In the genomic region with DNA sequence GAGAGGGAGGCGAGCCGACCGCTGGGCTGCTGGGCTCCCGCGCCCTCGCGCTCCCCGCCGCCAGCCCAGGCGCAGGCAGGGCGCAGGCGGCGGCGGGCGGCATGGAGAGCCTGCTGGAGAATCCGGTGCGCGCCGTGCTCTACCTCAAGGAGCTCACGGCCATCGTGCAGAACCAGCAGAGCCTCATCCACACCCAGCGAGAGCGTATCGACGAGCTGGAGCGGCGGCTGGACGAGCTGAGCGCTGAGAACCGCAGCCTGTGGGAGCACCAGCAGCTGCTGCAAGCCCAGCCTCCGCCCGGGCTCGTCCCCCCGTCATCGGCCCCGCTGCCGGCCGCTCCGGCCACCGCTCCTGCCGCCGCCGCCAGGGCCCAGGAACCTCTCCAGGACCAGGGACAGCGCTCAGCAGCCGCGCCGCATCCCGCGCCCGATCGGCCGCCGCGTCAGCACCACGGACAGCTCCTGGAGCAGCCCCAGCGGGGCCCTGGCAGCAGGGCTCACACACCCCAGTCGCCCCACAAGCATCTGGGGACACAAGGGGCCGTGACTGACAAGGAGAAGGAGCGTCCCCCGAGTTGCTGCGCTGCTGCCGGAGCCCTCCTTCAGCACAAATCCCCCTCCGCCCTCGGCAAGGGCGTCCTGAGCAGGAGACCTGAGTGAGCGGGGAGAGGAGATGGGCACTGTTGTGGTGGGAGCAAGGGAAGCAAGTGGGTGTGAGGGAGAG, we compare ENCODE assay signal across 1 cellular context.
TF ChIP-seq lines count a peak whose summit lies in the region.

No MANE protein-coding gene starts in this region.

TF ChIP-seq in HepG2, 621 proteins besides CTCF, POLR2A, EP300 and RAD21 (continued from another document):
- TF ChIP-seq, protein P1, sequence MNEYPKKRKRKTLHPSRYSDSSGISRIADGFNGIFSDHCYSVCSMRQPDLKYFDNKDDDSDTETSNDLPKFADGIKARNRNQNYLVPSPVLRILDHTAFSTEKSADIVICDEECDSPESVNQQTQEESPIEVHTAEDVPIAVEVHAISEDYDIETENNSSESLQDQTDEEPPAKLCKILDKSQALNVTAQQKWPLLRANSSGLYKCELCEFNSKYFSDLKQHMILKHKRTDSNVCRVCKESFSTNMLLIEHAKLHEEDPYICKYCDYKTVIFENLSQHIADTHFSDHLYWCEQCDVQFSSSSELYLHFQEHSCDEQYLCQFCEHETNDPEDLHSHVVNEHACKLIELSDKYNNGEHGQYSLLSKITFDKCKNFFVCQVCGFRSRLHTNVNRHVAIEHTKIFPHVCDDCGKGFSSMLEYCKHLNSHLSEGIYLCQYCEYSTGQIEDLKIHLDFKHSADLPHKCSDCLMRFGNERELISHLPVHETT (CRISPR knock-in tag; conservative IDR thresholded peaks at IDR 0.05) = peak; percentile 74; the same call in 1 of the 2 replicates
- peak; percentile 88 for TF ChIP-seq ZNF331 (CRISPR knock-in tag; IDR thresholded peaks at IDR 0.05)
- TF ChIP-seq, protein P2, sequence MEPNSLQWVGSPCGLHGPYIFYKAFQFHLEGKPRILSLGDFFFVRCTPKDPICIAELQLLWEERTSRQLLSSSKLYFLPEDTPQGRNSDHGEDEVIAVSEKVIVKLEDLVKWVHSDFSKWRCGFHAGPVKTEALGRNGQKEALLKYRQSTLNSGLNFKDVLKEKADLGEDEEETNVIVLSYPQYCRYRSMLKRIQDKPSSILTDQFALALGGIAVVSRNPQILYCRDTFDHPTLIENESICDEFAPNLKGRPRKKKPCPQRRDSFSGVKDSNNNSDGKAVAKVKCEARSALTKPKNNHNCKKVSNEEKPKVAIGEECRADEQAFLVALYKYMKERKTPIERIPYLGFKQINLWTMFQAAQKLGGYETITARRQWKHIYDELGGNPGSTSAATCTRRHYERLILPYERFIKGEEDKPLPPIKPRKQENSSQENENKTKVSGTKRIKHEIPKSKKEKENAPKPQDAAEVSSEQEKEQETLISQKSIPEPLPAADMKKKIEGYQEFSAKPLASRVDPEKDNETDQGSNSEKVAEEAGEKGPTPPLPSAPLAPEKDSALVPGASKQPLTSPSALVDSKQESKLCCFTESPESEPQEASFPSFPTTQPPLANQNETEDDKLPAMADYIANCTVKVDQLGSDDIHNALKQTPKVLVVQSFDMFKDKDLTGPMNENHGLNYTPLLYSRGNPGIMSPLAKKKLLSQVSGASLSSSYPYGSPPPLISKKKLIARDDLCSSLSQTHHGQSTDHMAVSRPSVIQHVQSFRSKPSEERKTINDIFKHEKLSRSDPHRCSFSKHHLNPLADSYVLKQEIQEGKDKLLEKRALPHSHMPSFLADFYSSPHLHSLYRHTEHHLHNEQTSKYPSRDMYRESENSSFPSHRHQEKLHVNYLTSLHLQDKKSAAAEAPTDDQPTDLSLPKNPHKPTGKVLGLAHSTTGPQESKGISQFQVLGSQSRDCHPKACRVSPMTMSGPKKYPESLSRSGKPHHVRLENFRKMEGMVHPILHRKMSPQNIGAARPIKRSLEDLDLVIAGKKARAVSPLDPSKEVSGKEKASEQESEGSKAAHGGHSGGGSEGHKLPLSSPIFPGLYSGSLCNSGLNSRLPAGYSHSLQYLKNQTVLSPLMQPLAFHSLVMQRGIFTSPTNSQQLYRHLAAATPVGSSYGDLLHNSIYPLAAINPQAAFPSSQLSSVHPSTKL (CRISPR knock-in tag; IDR thresholded peaks at IDR 0.05) = peak; percentile 54
- peak; percentile 86 for TF ChIP-seq ZNF160 (CRISPR knock-in tag; IDR thresholded peaks at IDR 0.05)
- TF ChIP-seq, protein P3, sequence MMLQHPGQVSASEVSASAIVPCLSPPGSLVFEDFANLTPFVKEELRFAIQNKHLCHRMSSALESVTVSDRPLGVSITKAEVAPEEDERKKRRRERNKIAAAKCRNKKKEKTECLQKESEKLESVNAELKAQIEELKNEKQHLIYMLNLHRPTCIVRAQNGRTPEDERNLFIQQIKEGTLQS (CRISPR knock-in tag; IDR thresholded peaks at IDR 0.05) = peak; percentile 75
- peak; percentile 86 for TF ChIP-seq MXD4 (CRISPR knock-in tag; IDR thresholded peaks at IDR 0.05)
- TF ChIP-seq BRCA1 (CRISPR knock-in tag; IDR thresholded peaks at IDR 0.05) = peak; percentile 96
- TF ChIP-seq, protein P4, sequence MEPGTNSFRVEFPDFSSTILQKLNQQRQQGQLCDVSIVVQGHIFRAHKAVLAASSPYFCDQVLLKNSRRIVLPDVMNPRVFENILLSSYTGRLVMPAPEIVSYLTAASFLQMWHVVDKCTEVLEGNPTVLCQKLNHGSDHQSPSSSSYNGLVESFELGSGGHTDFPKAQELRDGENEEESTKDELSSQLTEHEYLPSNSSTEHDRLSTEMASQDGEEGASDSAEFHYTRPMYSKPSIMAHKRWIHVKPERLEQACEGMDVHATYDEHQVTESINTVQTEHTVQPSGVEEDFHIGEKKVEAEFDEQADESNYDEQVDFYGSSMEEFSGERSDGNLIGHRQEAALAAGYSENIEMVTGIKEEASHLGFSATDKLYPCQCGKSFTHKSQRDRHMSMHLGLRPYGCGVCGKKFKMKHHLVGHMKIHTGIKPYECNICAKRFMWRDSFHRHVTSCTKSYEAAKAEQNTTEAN (CRISPR knock-in tag; conservative IDR thresholded peaks at IDR 0.05) = peak; percentile 90
- TF ChIP-seq, protein P5, sequence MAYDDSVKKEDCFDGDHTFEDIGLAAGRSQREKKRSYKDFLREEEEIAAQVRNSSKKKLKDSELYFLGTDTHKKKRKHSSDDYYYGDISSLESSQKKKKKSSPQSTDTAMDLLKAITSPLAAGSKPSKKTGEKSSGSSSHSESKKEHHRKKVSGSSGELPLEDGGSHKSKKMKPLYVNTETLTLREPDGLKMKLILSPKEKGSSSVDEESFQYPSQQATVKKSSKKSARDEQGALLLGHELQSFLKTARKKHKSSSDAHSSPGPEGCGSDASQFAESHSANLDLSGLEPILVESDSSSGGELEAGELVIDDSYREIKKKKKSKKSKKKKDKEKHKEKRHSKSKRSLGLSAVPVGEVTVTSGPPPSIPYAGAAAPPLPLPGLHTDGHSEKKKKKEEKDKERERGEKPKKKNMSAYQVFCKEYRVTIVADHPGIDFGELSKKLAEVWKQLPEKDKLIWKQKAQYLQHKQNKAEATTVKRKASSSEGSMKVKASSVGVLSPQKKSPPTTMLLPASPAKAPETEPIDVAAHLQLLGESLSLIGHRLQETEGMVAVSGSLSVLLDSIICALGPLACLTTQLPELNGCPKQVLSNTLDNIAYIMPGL (CRISPR knock-in tag; IDR thresholded peaks at IDR 0.05; ENCODE audit: borderline replicate concordance in 1 of 2, low read depth in 1 of 2) = 0 out of 4 replicates have a peak, but pooled peaks of 1 of the 2 experiments have one; percentile 31
- TF ChIP-seq, protein P6, sequence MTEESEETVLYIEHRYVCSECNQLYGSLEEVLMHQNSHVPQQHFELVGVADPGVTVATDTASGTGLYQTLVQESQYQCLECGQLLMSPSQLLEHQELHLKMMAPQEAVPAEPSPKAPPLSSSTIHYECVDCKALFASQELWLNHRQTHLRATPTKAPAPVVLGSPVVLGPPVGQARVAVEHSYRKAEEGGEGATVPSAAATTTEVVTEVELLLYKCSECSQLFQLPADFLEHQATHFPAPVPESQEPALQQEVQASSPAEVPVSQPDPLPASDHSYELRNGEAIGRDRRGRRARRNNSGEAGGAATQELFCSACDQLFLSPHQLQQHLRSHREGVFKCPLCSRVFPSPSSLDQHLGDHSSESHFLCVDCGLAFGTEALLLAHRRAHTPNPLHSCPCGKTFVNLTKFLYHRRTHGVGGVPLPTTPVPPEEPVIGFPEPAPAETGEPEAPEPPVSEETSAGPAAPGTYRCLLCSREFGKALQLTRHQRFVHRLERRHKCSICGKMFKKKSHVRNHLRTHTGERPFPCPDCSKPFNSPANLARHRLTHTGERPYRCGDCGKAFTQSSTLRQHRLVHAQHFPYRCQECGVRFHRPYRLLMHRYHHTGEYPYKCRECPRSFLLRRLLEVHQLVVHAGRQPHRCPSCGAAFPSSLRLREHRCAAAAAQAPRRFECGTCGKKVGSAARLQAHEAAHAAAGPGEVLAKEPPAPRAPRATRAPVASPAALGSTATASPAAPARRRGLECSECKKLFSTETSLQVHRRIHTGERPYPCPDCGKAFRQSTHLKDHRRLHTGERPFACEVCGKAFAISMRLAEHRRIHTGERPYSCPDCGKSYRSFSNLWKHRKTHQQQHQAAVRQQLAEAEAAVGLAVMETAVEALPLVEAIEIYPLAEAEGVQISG (CRISPR knock-in tag; IDR thresholded peaks at IDR 0.05) = peak; percentile 74
- TF ChIP-seq PPARG (CRISPR knock-in tag; conservative IDR thresholded peaks at IDR 0.05) = 0 out of 2 replicates have a peak, but pooled peaks have one; percentile 45
- TF ChIP-seq MTF1 (CRISPR knock-in tag; IDR thresholded peaks at IDR 0.05) = peak; percentile 93
- TF ChIP-seq, protein P7, sequence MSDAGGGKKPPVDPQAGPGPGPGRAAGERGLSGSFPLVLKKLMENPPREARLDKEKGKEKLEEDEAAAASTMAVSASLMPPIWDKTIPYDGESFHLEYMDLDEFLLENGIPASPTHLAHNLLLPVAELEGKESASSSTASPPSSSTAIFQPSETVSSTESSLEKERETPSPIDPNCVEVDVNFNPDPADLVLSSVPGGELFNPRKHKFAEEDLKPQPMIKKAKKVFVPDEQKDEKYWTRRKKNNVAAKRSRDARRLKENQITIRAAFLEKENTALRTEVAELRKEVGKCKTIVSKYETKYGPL (CRISPR knock-in tag; IDR thresholded peaks at IDR 0.05) = peak; percentile 80
- TF ChIP-seq, protein P8, sequence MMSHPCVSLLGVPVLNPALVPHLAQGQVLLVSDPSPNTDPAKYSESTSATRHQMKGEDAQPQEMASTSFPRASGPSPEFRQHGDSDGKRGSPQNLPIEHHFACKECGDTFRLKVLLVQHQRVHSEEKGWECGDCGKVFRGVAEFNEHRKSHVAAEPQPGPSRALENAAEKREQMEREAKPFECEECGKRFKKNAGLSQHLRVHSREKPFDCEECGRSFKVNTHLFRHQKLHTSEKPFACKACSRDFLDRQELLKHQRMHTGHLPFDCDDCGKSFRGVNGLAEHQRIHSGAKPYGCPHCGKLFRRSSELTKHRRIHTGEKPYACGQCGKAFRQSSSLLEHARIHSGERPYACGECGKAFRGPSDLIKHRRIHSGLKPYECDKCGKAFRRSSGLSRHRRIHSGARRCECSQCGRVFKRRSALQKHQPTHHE (CRISPR knock-in tag; IDR thresholded peaks at IDR 0.05; ENCODE audit: borderline replicate concordance) = peak; percentile 95; the same call in 1 of the 2 replicates
- TF ChIP-seq, protein P9, sequence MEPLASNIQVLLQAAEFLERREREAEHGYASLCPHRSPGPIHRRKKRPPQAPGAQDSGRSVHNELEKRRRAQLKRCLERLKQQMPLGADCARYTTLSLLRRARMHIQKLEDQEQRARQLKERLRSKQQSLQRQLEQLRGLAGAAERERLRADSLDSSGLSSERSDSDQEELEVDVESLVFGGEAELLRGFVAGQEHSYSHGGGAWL (CRISPR knock-in tag; IDR thresholded peaks at IDR 0.05) = peak; percentile 96
- TF ChIP-seq KAT8 (CRISPR knock-in tag; IDR thresholded peaks at IDR 0.05) = peak; percentile 49; the same call in 1 of the 2 replicates
- TF ChIP-seq HOXA3 (CRISPR knock-in tag; IDR thresholded peaks at IDR 0.05) = peak; percentile 51; the same call in 1 of the 2 replicates
- TF ChIP-seq, protein P10, sequence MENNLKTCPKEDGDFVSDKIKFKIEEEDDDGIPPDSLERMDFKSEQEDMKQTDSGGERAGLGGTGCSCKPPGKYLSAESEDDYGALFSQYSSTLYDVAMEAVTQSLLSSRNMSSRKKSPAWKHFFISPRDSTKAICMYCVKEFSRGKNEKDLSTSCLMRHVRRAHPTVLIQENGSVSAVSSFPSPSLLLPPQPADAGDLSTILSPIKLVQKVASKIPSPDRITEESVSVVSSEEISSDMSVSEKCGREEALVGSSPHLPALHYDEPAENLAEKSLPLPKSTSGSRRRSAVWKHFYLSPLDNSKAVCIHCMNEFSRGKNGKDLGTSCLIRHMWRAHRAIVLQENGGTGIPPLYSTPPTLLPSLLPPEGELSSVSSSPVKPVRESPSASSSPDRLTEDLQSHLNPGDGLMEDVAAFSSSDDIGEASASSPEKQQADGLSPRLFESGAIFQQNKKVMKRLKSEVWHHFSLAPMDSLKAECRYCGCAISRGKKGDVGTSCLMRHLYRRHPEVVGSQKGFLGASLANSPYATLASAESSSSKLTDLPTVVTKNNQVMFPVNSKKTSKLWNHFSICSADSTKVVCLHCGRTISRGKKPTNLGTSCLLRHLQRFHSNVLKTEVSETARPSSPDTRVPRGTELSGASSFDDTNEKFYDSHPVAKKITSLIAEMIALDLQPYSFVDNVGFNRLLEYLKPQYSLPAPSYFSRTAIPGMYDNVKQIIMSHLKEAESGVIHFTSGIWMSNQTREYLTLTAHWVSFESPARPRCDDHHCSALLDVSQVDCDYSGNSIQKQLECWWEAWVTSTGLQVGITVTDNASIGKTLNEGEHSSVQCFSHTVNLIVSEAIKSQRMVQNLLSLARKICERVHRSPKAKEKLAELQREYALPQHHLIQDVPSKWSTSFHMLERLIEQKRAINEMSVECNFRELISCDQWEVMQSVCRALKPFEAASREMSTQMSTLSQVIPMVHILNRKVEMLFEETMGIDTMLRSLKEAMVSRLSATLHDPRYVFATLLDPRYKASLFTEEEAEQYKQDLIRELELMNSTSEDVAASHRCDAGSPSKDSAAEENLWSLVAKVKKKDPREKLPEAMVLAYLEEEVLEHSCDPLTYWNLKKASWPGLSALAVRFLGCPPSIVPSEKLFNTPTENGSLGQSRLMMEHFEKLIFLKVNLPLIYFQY (CRISPR knock-in tag; IDR thresholded peaks at IDR 0.05; ENCODE audit: borderline replicate concordance) = peak; percentile 56; the same call in 1 of the 2 replicates
- TF ChIP-seq NFKB2 (CRISPR knock-in tag; IDR thresholded peaks at IDR 0.05; ENCODE audit: borderline replicate concordance) = peak; percentile 97; the same call in 1 of the 2 replicates
TF ChIP-seq in HepG2: peak in this region for 118; not testable (repeated sequence) for 503.
